Comparison of ENCODE assay signal across 8 cellular contexts in the genomic region with DNA sequence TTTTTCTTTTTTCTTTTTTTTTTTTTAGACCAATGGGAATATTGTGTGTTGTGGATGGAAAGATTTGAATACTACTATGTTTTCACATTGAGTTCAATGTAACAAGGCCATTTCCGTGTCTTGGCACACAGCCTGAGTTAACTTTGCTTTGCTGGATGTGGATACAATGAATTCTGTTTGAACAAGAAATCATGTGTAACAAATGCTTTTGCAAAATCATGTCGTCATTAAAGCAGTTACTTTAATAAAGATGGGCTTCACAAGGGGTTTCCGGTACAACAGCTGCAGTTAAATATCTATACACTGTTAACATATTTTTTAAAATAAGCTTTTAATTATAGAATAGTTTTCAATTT. TPM values are rescaled to one million over a fixed set of nuclear protein-coding genes. Genes with fewer than 3 reads are reported as not detected.
DNase-seq lines count a peak whose midpoint lies in the region; ATAC-seq and TF ChIP-seq lines count a peak whose summit lies in the region.

No MANE protein-coding gene starts in this region.

- no peak overlapping the region for H2AK5ac ChIP-seq in mesendoderm (ENCODE audit: low read length)

- no peaks in the 10 kb centered on the region for H3K9me3 Mint-ChIP-seq in immature natural killer cell
- no peaks in the 10 kb centered on the region for H3K9me3 Mint-ChIP-seq in activated naive CD4-positive, alpha-beta T cell treated with anti-CD3 and anti-CD28 coated beads for 36 hours

- intact Hi-C loops in adrenal gland (cut with DNase I): no loop called here
- intact Hi-C loops in activated naive CD4-positive, alpha-beta T cell treated with anti-CD3 and anti-CD28 coated beads for 36 hours (cut with micrococcal nuclease): no loop called here

- no peak overlapping the region for H3K4me3 Mint-ChIP-seq in immature natural killer cell
- no peak overlapping the region for H3K4me3 Mint-ChIP-seq in activated naive CD4-positive, alpha-beta T cell treated with anti-CD3 and anti-CD28 coated beads for 36 hours

- WGBS in adrenal gland, 4 donors: 31 to 44% (median 37%) methylated on average over 3 of the region's 3 CpGs
- WGBS in mesendoderm (ENCODE audit: extremely low coverage, insufficient coverage, low lambda C conversion rate): no CpG with 5 or more reads among the region's 3 CpGs

- H3K79me2 ChIP-seq in mesendoderm (ENCODE audit: control insufficient read depth, insufficient read depth, low read length): no peaks in the 10 kb centered on the region

- no peak for TF ChIP-seq POLR2A in adrenal gland (IDR thresholded peaks at IDR 0.05)

- no peaks in the 10 kb centered on the region for H3K36me3 Mint-ChIP-seq in immature natural killer cell
- no peaks in the 10 kb centered on the region for H3K36me3 Mint-ChIP-seq in activated naive CD4-positive, alpha-beta T cell treated with anti-CD3 and anti-CD28 coated beads for 36 hours (ENCODE audit: low read depth)

- H3K27ac ChIP-seq in adrenal gland (peak overlapping the region in 3 of 5 donors; percentile 15 to 56 (median 36)), mesendoderm (ENCODE audit: low read depth, low read length) (no peak overlapping the region)

- peak overlapping the region in 1 of 6 donors; percentile 4 for H3K27ac Mint-ChIP-seq in immature natural killer cell
- no peak overlapping the region for H3K27ac Mint-ChIP-seq in activated naive CD4-positive, alpha-beta T cell treated with anti-CD3 and anti-CD28 coated beads for 36 hours

- H3K4me1 ChIP-seq in adrenal gland (replicated peaks in 1 of 2) (peaks cover 0 to 10% of the 10 kb centered on the region in 2 donors), mesendoderm (ENCODE audit: control insufficient read depth, low read depth, low read length) (peaks cover 3% of the 10 kb centered on the region)

- peaks cover 0 to 3% (median 0%) of the 10 kb centered on the region in 3 donors for H3K27me3 Mint-ChIP-seq in immature natural killer cell (ENCODE audit: low read depth in 3 of 3)
- peaks cover 9% of the 10 kb centered on the region for H3K27me3 Mint-ChIP-seq in activated naive CD4-positive, alpha-beta T cell treated with anti-CD3 and anti-CD28 coated beads for 36 hours (ENCODE audit: low read depth)

- H3K79me1 ChIP-seq in mesendoderm (ENCODE audit: low read length): no peaks in the 10 kb centered on the region

- peaks cover 0 to 10% of the 10 kb centered on the region in 2 donors for H3K4me1 Mint-ChIP-seq in immature natural killer cell
- H3K4me1 Mint-ChIP-seq in activated naive CD4-positive, alpha-beta T cell treated with anti-CD3 and anti-CD28 coated beads for 36 hours (ENCODE audit: low read depth): no peaks in the 10 kb centered on the region

- H4K5ac ChIP-seq in mesendoderm (ENCODE audit: low read length): no peak overlapping the region

- no peak overlapping the region for H3K4me2 ChIP-seq in mesendoderm (ENCODE audit: low read length)

- H3K56ac ChIP-seq in mesendoderm (ENCODE audit: low read length): no peak overlapping the region

- H3K4me3 ChIP-seq in adrenal gland (no peak overlapping the region), mesendoderm (ENCODE audit: low read length) (no peak overlapping the region)

- ATAC-seq in HG02642 (IDR thresholded peaks at IDR 0.05; ENCODE audit: poor library complexity, unreplicated experiment): peak; percentile 21
- ATAC-seq in HG03025 (IDR thresholded peaks at IDR 0.05; ENCODE audit: low FRiP score, unreplicated experiment): no peak

- H2BK120ac ChIP-seq in mesendoderm (ENCODE audit: low read depth, low read length): no peak overlapping the region

- H3K36me3 ChIP-seq in adrenal gland (replicated peaks in 1 of 2): no peaks in the 10 kb centered on the region
- no peaks in the 10 kb centered on the region for H3K36me3 ChIP-seq in mesendoderm (ENCODE audit: control insufficient read depth, insufficient read depth, low read length)

- no peaks in the 10 kb centered on the region for H3K9me3 ChIP-seq in adrenal gland (replicated peaks in 1 of 3)

- H3K27me3 ChIP-seq in adrenal gland (no peaks in the 10 kb centered on the region), mesendoderm (ENCODE audit: insufficient read depth, low read length, poor library complexity) (no peaks in the 10 kb centered on the region)

- DNase-seq in COR-L47 (lab: John Stamatoyannopoulos, UW) (peak; percentile 39), adrenal gland (peak; percentile 23 to 76 (median 40)), mesendoderm (no peak), immature natural killer cell (no peak), anterior cingulate cortex (lab: John Stamatoyannopoulos, UW) (no peak)
- no peak for DNase-seq in activated naive CD4-positive, alpha-beta T cell treated with anti-CD3 and anti-CD28 coated beads for 36 hours

- CTCF ChIA-PET in activated naive CD4-positive, alpha-beta T cell treated with anti-CD3 and anti-CD28 coated beads for 36 hours (lab: Charles Lee): no interaction called here

- H3K23ac ChIP-seq in mesendoderm (ENCODE audit: low read length): no peak overlapping the region

- H3K4ac ChIP-seq in mesendoderm (ENCODE audit: low read depth, low read length): no peak overlapping the region

- no peak for TF ChIP-seq CTCF in adrenal gland (IDR thresholded peaks at IDR 0.05)

- no peak overlapping the region for H2BK5ac ChIP-seq in mesendoderm (ENCODE audit: low read length)

- H3K18ac ChIP-seq in mesendoderm (ENCODE audit: low read length): peak overlapping the region; percentile 28

- no peak overlapping the region for H4K8ac ChIP-seq in mesendoderm (ENCODE audit: low read depth, low read length)

- H2BK15ac ChIP-seq in mesendoderm (replicated peaks; ENCODE audit: low read depth): no peak overlapping the region

- H3K9ac ChIP-seq in mesendoderm (ENCODE audit: low read length): no peak overlapping the region

RNA-seq across cellular contexts. Expression of a gene that starts 13.5 kb away (rescaled TPM):
- 10 to 100 TPM; 13.7 to 26.4 (median 20.3) TPM for total RNA-seq in adrenal gland
- 10 to 100 TPM in 1 of 3 donors, 1 to 10 TPM in 2; 4.5 to 12.6 (median 8.0) TPM for polyA plus RNA-seq in adrenal gland
- 0.41 TPM for polyA plus RNA-seq in mesendoderm (2013, experiment 1 of 2)
- 0.31 TPM for polyA plus RNA-seq in mesendoderm (2013, experiment 2 of 2)
- polyA plus RNA-seq in immature natural killer cell: 1 to 10 TPM; 1.8 to 4.3 (median 1.8) TPM
- under 1 TPM; 0.26 to 0.35 TPM for total RNA-seq in activated naive CD4-positive, alpha-beta T cell treated with anti-CD3 and anti-CD28 coated beads for 36 hours

RNA-seq across cellular contexts. Expression of a gene that starts 48.8 kb away (rescaled TPM):
- 10 to 100 TPM; 18.4 to 52.2 (median 43.9) TPM for total RNA-seq in adrenal gland
- polyA plus RNA-seq in adrenal gland: 10 to 100 TPM; 14.2 to 72.3 (median 18.0) TPM
- 22.9 TPM for polyA plus RNA-seq in mesendoderm (2013, experiment 1 of 2)
- polyA plus RNA-seq in mesendoderm (2013, experiment 2 of 2): 22.1 TPM
- polyA plus RNA-seq in immature natural killer cell: 10 to 100 TPM; 32.3 to 58.6 (median 46.6) TPM
- 10 to 100 TPM; 17.6 to 19.2 TPM for total RNA-seq in activated naive CD4-positive, alpha-beta T cell treated with anti-CD3 and anti-CD28 coated beads for 36 hours

Comparison
In these comparisons a context has a peak if more than half of its experiments do, and no peak if none do; other contexts are left out.
1. DNase-seq: peak in COR-L47 (single experiment) and adrenal gland (7 of 7); none in mesendoderm (single experiment), immature natural killer cell (0 of 3), activated naive CD4-positive, alpha-beta T cell treated with anti-CD3 and anti-CD28 coated beads for 36 hours (single experiment) and anterior cingulate cortex (0 of 58).
2. RNA of a gene that starts 13.5 kb away (total RNA-seq): 13.7 to 26.4 TPM in adrenal gland; 0.26 to 0.35 TPM in activated naive CD4-positive, alpha-beta T cell treated with anti-CD3 and anti-CD28 coated beads for 36 hours; every median in the first group is over 10 times any median in the second.